In the genomic region with DNA sequence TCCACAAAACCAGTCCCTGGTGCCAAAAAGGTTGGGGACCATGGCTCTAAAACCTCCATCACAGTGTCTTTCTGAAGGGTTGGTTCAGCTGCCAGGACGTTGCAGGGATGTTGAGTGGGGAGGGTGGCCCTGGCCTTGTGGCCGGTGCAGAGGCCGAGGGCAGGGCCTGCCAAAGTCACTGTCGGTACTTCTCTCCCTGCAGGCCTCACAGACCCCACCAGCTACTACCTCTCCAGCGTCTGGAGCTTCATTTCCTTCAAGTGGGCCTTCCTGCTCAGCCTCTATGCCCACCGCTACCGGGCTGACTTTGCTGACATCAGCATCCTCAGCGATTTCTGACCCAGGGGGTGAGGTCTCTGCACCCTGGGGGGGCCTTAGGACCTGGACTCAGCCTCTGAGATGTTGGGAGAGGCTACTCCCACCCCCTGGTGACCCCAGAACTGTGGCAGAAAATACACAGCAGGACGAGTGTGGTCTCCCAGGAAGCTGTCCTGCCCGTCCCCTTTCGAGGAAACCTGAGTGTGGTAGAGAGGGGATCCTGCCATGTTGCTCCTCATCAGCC, we compare ENCODE assay signal across 15 cellular contexts. TPM values are rescaled to one million over a fixed set of nuclear protein-coding genes. Genes with fewer than 3 reads are reported as not detected.
DNase-seq lines count a peak whose midpoint lies in the region; ATAC-seq and TF ChIP-seq lines count a peak whose summit lies in the region.
"Had no signal": no experiment of that assay in that cellular context is flagged by ENCODE, and none has a peak within 500 bp of the region (broad histone marks: within the 10 kb centered on the region; RNA-seq: fewer than 3 reads in every experiment).

No MANE protein-coding gene starts in this region.

- peak overlapping the region; percentile 11 for H3K27ac Mint-ChIP-seq in activated CD8-positive, alpha-beta memory T cell treated with anti-CD3 and anti-CD28 coated beads, Interleukin-2, amount 10 ng/mL, durations not matched to agents 7 days and 5 days
- peak overlapping the region; percentile 61 for H3K27ac Mint-ChIP-seq in endodermal cell
- H3K27ac Mint-ChIP-seq: mesothelial cell of epicardium had no signal

- H4K20me1 ChIP-seq in SU-DHL-6 (ENCODE audit: low read depth, low read length) = no peaks in the 10 kb centered on the region

- no peaks in the 10 kb centered on the region for H3K27me3 Mint-ChIP-seq in activated CD8-positive, alpha-beta memory T cell treated with anti-CD3 and anti-CD28 coated beads, Interleukin-2, amount 10 ng/mL, durations not matched to agents 7 days and 5 days
- H3K27me3 Mint-ChIP-seq in endodermal cell (ENCODE audit: insufficient read depth) = peaks cover 3% of the 10 kb centered on the region
- H3K27me3 Mint-ChIP-seq: activated B cell treated with CpG ODN at 0.5 μM for 24 hours; CD4-positive, alpha-beta memory T cell had no signal

- no peak overlapping the region for H3K4me3 Mint-ChIP-seq in activated CD8-positive, alpha-beta memory T cell treated with anti-CD3 and anti-CD28 coated beads, Interleukin-2, amount 10 ng/mL, durations not matched to agents 7 days and 5 days
- no peak overlapping the region for H3K4me3 Mint-ChIP-seq in endodermal cell
- H3K4me3 Mint-ChIP-seq: activated B cell treated with CpG ODN at 0.5 μM for 24 hours, mesothelial cell of epicardium had no signal

- 0 out of 2 replicates have a peak overlapping the region, but pooled peaks have one; percentile 13 for H3K27ac ChIP-seq in SU-DHL-6 (ENCODE audit: low read depth, low read length)
- no peak overlapping the region for H3K27ac ChIP-seq in endodermal cell (ENCODE audit: low read depth, low read length)
- H3K27ac ChIP-seq in spleen = peak overlapping the region in 4 of 8 donors; percentile 21 to 48 (median 32)
- H3K27ac ChIP-seq: neutrophil had no signal

- no peaks in the 10 kb centered on the region for H3K79me2 ChIP-seq in SU-DHL-6 (ENCODE audit: insufficient read depth, low read length)

- ATAC-seq in activated CD8-positive, alpha-beta memory T cell treated with anti-CD3 and anti-CD28 coated beads, Interleukin-2, amount 10 ng/mL, durations not matched to agents 7 days and 5 days = no peak
- no peak for ATAC-seq in GM21515 (IDR thresholded peaks at IDR 0.05; ENCODE audit: unreplicated experiment)
- no peak for ATAC-seq in HG03442 (IDR thresholded peaks at IDR 0.05; ENCODE audit: unreplicated experiment)

- no peaks in the 10 kb centered on the region for H3K9me3 Mint-ChIP-seq in activated CD8-positive, alpha-beta memory T cell treated with anti-CD3 and anti-CD28 coated beads, Interleukin-2, amount 10 ng/mL, durations not matched to agents 7 days and 5 days (ENCODE audit: low read depth)
- no peaks in the 10 kb centered on the region for H3K9me3 Mint-ChIP-seq in endodermal cell
- H3K9me3 Mint-ChIP-seq: activated B cell treated with CpG ODN at 0.5 μM for 24 hours; CD4-positive, alpha-beta memory T cell; mesothelial cell of epicardium had no signal

- H3K9me3 ChIP-seq in SU-DHL-6 (ENCODE audit: insufficient read depth, low read length) (no peaks in the 10 kb centered on the region), endodermal cell (ENCODE audit: control insufficient read depth, low read length) (no peaks in the 10 kb centered on the region), spleen (no peaks in the 10 kb centered on the region)
- H3K9me3 ChIP-seq: neutrophil had no signal

- H3K36me3 Mint-ChIP-seq in activated CD8-positive, alpha-beta memory T cell treated with anti-CD3 and anti-CD28 coated beads, Interleukin-2, amount 10 ng/mL, durations not matched to agents 7 days and 5 days = peaks cover 11% of the 10 kb centered on the region
- H3K36me3 Mint-ChIP-seq in endodermal cell (ENCODE audit: low read depth) = peaks cover 21% of the 10 kb centered on the region

- intact Hi-C loops in spleen (cut with DNase I; ENCODE audit: low total_unique reads) = no loop called here

- peak overlapping the region; percentile 79 for H2AFZ ChIP-seq in SU-DHL-6 (ENCODE audit: low read depth, low read length, severe bottlenecking)

- TF ChIP-seq POLR2A in spleen (IDR thresholded peaks at IDR 0.05) = no peak

- no peak for DNase-seq in activated CD8-positive, alpha-beta memory T cell treated with anti-CD3 and anti-CD28 coated beads, Interleukin-2, amount 10 ng/mL, durations not matched to agents 7 days and 5 days
- no peak for DNase-seq in activated CD8-positive, alpha-beta memory T cell treated with anti-CD3 and anti-CD28 coated beads, Interleukin-2, amount 50 U/mL, for 48 hours
- DNase-seq in endodermal cell (no peak), spleen (peak; percentile 49), EL (no peak)

- H3K27me3 ChIP-seq in SU-DHL-6 (ENCODE audit: low read length) = no peaks in the 10 kb centered on the region
- H3K27me3 ChIP-seq in endodermal cell (ENCODE audit: control insufficient read depth, insufficient read depth, low read length, poor library complexity, severe bottlenecking) = no peaks in the 10 kb centered on the region
- no peaks in the 10 kb centered on the region for H3K27me3 ChIP-seq in spleen (replicated peaks in 1 of 7)
- H3K27me3 ChIP-seq: neutrophil had no signal

- CTCF ChIA-PET in activated CD8-positive, alpha-beta memory T cell treated with anti-CD3 and anti-CD28 coated beads, Interleukin-2, amount 10 ng/mL, durations not matched to agents 7 days and 5 days (lab: Charles Lee) = interaction anchor here (0.9 to 19.5 kb wide), 15 partner anchors 9 to 129 kb away, joined by 3 to 954 read pairs (median 10); partner anchors contain the start of genes ENDOU, RAPGEF3 and RPAP3

- H3K4me1 ChIP-seq in endodermal cell (ENCODE audit: control insufficient read depth, insufficient read depth, low read length) (no peaks in the 10 kb centered on the region), spleen (peaks cover 21 to 68% (median 58%) of the 10 kb centered on the region in 6 donors)

- H3F3A ChIP-seq in SU-DHL-6 (ENCODE audit: insufficient read depth) = 0 out of 2 replicates have a peak, but pooled peaks cover 11% of the 10 kb centered on the region

- 79 to 87% methylated on average over 4 to 11 of the region's 11 CpGs for WGBS in endodermal cell (ENCODE audit: insufficient coverage in 1 of 2, insufficient read length in 1 of 2), 2 experiments
- 62 to 82% (median 68%) methylated on average over 9 to 11 of the region's 11 CpGs for WGBS in spleen, 5 donors

- no peaks in the 10 kb centered on the region for H3K36me3 ChIP-seq in SU-DHL-6 (ENCODE audit: low read length)
- peaks cover 25% of the 10 kb centered on the region for H3K36me3 ChIP-seq in endodermal cell (ENCODE audit: control insufficient read depth, insufficient read depth, low read length)
- peaks cover 0 to 52% (median 34%) of the 10 kb centered on the region in 6 donors for H3K36me3 ChIP-seq in spleen

- H3K9ac ChIP-seq in SU-DHL-6 (ENCODE audit: low read length) = no peak overlapping the region; the same call in 1 of the 2 replicates
- H3K9ac ChIP-seq in endodermal cell (ENCODE audit: extremely low read depth, low read length, poor library complexity, severe bottlenecking) = no peak overlapping the region

- peaks cover 32% of the 10 kb centered on the region for H3K4me1 Mint-ChIP-seq in activated CD8-positive, alpha-beta memory T cell treated with anti-CD3 and anti-CD28 coated beads, Interleukin-2, amount 10 ng/mL, durations not matched to agents 7 days and 5 days
- peaks cover 11% of the 10 kb centered on the region for H3K4me1 Mint-ChIP-seq in endodermal cell

- no peaks in the 10 kb centered on the region for H3K9me2 ChIP-seq in SU-DHL-6 (replicated peaks; ENCODE audit: insufficient read depth, low read length)

- H3K4me2 ChIP-seq in SU-DHL-6 (ENCODE audit: low read depth, low read length, poor library complexity, severe bottlenecking) = peak overlapping the region; percentile 28

- no peak for TF ChIP-seq CTCF in SU-DHL-6 (IDR thresholded peaks at IDR 0.05; ENCODE audit: insufficient read depth, low read length, poor library complexity, severe bottlenecking)
- TF ChIP-seq CTCF in endodermal cell (conservative IDR thresholded peaks at IDR 0.05) = no peak
- no peak for TF ChIP-seq CTCF in spleen (IDR thresholded peaks at IDR 0.05 in 8 of 11, conservative IDR thresholded peaks at IDR 0.05 in 3 of 11)

- H3K4me3 ChIP-seq in SU-DHL-6 (ENCODE audit: insufficient read depth, low read length, poor library complexity, severe bottlenecking) (no peak overlapping the region), endodermal cell (ENCODE audit: low read length) (no peak overlapping the region), spleen (no peak overlapping the region)

RNA-seq across cellular contexts. Expression of gene SLC48A1, which starts 7.0 kb away (rescaled TPM):
- 10 to 100 TPM; 13.9 to 18.5 TPM for total RNA-seq in activated CD8-positive, alpha-beta memory T cell treated with anti-CD3 and anti-CD28 coated beads, Interleukin-2, amount 10 ng/mL, durations not matched to agents 7 days and 5 days
- total RNA-seq in endodermal cell (10 to 100 TPM; 21.3 to 30.4 TPM), spleen (10 to 100 TPM; 20.2 to 66.4 (median 42.3) TPM)
- polyA plus RNA-seq in endodermal cell (2013, experiment 1 of 2) = 13.9 TPM
- polyA plus RNA-seq in endodermal cell (2013, experiment 2 of 2) = 13.5 TPM
- 10 to 100 TPM in 1 of 3 donors, 1 to 10 TPM in 2; 8.4 to 24.1 (median 9.5) TPM for polyA plus RNA-seq in spleen

RNA-seq across cellular contexts. Expression of gene RAPGEF3, which starts 21.3 kb away (rescaled TPM):
- 1 to 10 TPM; 1.5 to 1.9 TPM for total RNA-seq in activated CD8-positive, alpha-beta memory T cell treated with anti-CD3 and anti-CD28 coated beads, Interleukin-2, amount 10 ng/mL, durations not matched to agents 7 days and 5 days
- 10 to 100 TPM; 11.4 to 19.6 TPM for total RNA-seq in endodermal cell
- 3.7 TPM for polyA plus RNA-seq in endodermal cell (2013, experiment 1 of 2)
- polyA plus RNA-seq in endodermal cell (2013, experiment 2 of 2) = 3.2 TPM
- 10 to 100 TPM; 50.6 to 84.3 (median 57.8) TPM for total RNA-seq in spleen
- 100 to 1,000 TPM in 1 of 3 donors, 10 to 100 TPM in 2; 21.4 to 116 (median 64.3) TPM for polyA plus RNA-seq in spleen

RNA-seq across cellular contexts. Expression of gene HDAC7, which starts 39.7 kb away (rescaled TPM):
- total RNA-seq in activated CD8-positive, alpha-beta memory T cell treated with anti-CD3 and anti-CD28 coated beads, Interleukin-2, amount 10 ng/mL, durations not matched to agents 7 days and 5 days = 100 to 1,000 TPM; 226 to 284 TPM
- total RNA-seq in endodermal cell (100 to 1,000 TPM; 146 to 154 TPM), spleen (100 to 1,000 TPM in 5 of 7 donors, 10 to 100 TPM in 2; 74.9 to 158 (median 132) TPM)
- polyA plus RNA-seq in endodermal cell (2013, experiment 1 of 2) = 73.0 TPM
- 68.5 TPM for polyA plus RNA-seq in endodermal cell (2013, experiment 2 of 2)
- 10 to 100 TPM; 39.6 to 76.7 (median 52.2) TPM for polyA plus RNA-seq in spleen

RNA-seq across cellular contexts. Expression of gene ENDOU, which starts 54.7 kb away (rescaled TPM):
- total RNA-seq in activated CD8-positive, alpha-beta memory T cell treated with anti-CD3 and anti-CD28 coated beads, Interleukin-2, amount 10 ng/mL, durations not matched to agents 7 days and 5 days = not detected
- total RNA-seq in endodermal cell = not detected
- polyA plus RNA-seq in endodermal cell (2013, experiment 1 of 2) = not detected
- polyA plus RNA-seq in endodermal cell (2013, experiment 2 of 2) = not detected
- under 1 TPM in 3 of 7 donors, not detected in 4; 0.32 to 0.92 (median 0.70) TPM for total RNA-seq in spleen
- under 1 TPM; 0.05 to 0.16 (median 0.13) TPM for polyA plus RNA-seq in spleen
- total RNA-seq: CD4-positive, alpha-beta memory T cell; cerebellum; H4; urinary bladder had no signal
- polyA plus RNA-seq: CD4-positive, alpha-beta memory T cell had no signal

Comparison
In these comparisons a context has a peak if more than half of its experiments do, and no peak if none do; other contexts are left out.
1. RNA of gene RAPGEF3, which starts 21.3 kb away (total RNA-seq): 50.6 to 84.3 TPM in spleen and 11.4 to 19.6 TPM in endodermal cell; 1.5 to 1.9 TPM in activated CD8-positive, alpha-beta memory T cell treated with anti-CD3 and anti-CD28 coated beads, Interleukin-2, amount 10 ng/mL, durations not matched to agents 7 days and 5 days; every median in the first group is over 4 times any median in the second.